Comparison of ENCODE assay signal across 14 cellular contexts in genomic region chr5:157729858-157730257, GRCh38. TPM values are rescaled to one million over a fixed set of nuclear protein-coding genes. Genes with fewer than 3 reads are reported as not detected.
DNase-seq lines count a peak whose midpoint lies in the region; ATAC-seq and TF ChIP-seq lines count a peak whose summit lies in the region.
"Had no signal": no experiment of that assay in that cellular context is flagged by ENCODE, and none has a peak within 500 bp of the region (broad histone marks: within the 10 kb centered on the region; RNA-seq: fewer than 3 reads in every experiment).

No MANE protein-coding gene starts in this region.

- DNase-seq in GM12864 (ENCODE audit: low read depth) (peak; percentile 77), GM19240 (ENCODE audit: insufficient read length, low spot score) (peak; percentile 19), SIG-M5 treated with dmso at 0.1 percent for 504 hours (lab: John Stamatoyannopoulos, UW; ENCODE audit: unreplicated experiment) (no peak), tibial nerve (ENCODE audit: low spot score in 2 of 2) (no peak), NCI-H69 (lab: John Stamatoyannopoulos, UW) (no peak), Peyer's patch (no peak)
- DNase-seq: CD4-positive, CD25-positive, alpha-beta regulatory T cell; foreskin melanocyte; midbrain; NCI-H1694 had no signal

- H3K36me3 ChIP-seq in tibial nerve (peaks cover 0 to 18% (median 0%) of the 10 kb centered on the region in 3 donors), Peyer's patch (peaks cover 0 to 17% (median 0%) of the 10 kb centered on the region in 3 donors)

- ATAC-seq in HG02840 (IDR thresholded peaks at IDR 0.05; ENCODE audit: low FRiP score, unreplicated experiment) (peak; percentile 74), HG03575 (IDR thresholded peaks at IDR 0.05; ENCODE audit: extremely low read depth, insufficient number of reproducible peaks, low FRiP score, unreplicated experiment) (peak; percentile 87)

- H3K9me3 ChIP-seq in tibial nerve (no peaks in the 10 kb centered on the region), Peyer's patch (no peaks in the 10 kb centered on the region)

- H3K4me1 ChIP-seq in tibial nerve (peaks cover 0 to 13% (median 1%) of the 10 kb centered on the region in 4 donors), Peyer's patch (peaks cover 0 to 7% (median 2%) of the 10 kb centered on the region in 4 donors)

- H3K27me3 ChIP-seq in tibial nerve (no peaks in the 10 kb centered on the region), Peyer's patch (no peaks in the 10 kb centered on the region)

- TF ChIP-seq EP300 in tibial nerve (IDR thresholded peaks at IDR 0.05): no peak

- TF ChIP-seq POLR2A in tibial nerve (IDR thresholded peaks at IDR 0.05) (no peak), Peyer's patch (IDR thresholded peaks at IDR 0.05) (no peak)

- H3K27ac ChIP-seq in tibial nerve (no peak overlapping the region), Peyer's patch (peak overlapping the region in 1 of 4 donors; percentile 55)

- TF ChIP-seq CTCF in GM12864 (IDR thresholded peaks at IDR 0.05; ENCODE audit: low read depth, low read length, missing control alignments) (no peak), tibial nerve (IDR thresholded peaks at IDR 0.05) (no peak), Peyer's patch (IDR thresholded peaks at IDR 0.05) (no peak)

- H3K4me3 ChIP-seq in GM12864 (ENCODE audit: low read depth, low read length) (no peak overlapping the region; the same call in 1 of the 2 replicates), tibial nerve (no peak overlapping the region), Peyer's patch (no peak overlapping the region)

RNA-seq across cellular contexts. Expression of gene THG1L, which starts 1.4 kb away (rescaled TPM):
- 10 to 100 TPM in 2 of 4 donors, 1 to 10 TPM in 2; 4.9 to 11.5 (median 9.2) TPM for total RNA-seq in tibial nerve
- total RNA-seq in Peyer's patch: 10 to 100 TPM in 2 of 4 donors, 1 to 10 TPM in 2; 4.0 to 29.7 (median 8.9) TPM

RNA-seq across cellular contexts. Expression of gene LSM11, which starts 13.7 kb away (rescaled TPM):
- total RNA-seq in tibial nerve (1 to 10 TPM; 2.1 to 4.2 (median 3.6) TPM), Peyer's patch (1 to 10 TPM; 3.3 to 3.8 (median 3.6) TPM)

RNA-seq across cellular contexts. Expression of gene C5orf52, which starts 58.5 kb away (rescaled TPM):
- total RNA-seq in tibial nerve: not detected
- 1 to 10 TPM in 1 of 4 donors, not detected in 3; 1.7 TPM for total RNA-seq in Peyer's patch
- total RNA-seq: CD4-positive, CD25-positive, alpha-beta regulatory T cell; H4; RPMI7951 had no signal

Comparison
In these comparisons a context has a peak if more than half of its experiments do, and no peak if none do; other contexts are left out.
1. DNase-seq: peak in GM12864 (single experiment) and GM19240 (single experiment); none in SIG-M5 treated with dmso at 0.1 percent for 504 hours (single experiment), tibial nerve (0 of 2), NCI-H69 (single experiment) and Peyer's patch (0 of 3).